ENCODE assay signal across 8 cellular contexts in the genomic region with DNA sequence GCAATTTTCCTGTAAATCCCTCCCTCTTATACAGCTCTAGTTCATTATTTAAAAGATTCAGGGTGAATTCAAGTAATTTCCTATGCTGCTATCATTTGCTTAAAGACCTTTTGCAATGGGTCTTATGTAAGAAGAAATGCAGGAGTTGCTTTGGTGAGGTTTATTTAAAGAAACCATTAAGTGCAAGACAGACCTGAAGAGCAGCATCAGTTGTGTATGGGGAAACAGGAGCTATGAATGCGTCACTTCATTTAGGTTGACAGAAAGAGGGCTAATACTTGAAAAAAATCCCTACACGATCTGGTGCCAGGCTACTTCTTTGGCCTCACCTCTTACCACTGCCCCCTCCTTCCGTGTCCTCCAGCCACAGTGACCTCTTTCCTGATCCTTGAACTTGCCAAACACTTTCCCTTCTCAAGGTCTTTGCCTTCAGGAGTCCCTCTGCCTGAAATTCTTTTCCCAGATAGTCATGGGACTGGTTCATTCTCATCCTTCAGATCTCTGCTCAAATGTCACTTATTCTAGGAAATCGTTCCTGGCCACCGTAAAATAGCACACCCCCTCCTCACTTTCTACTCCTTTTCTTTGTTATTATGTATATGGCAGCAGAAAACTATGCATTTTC. TPM values are rescaled to one million over a fixed set of nuclear protein-coding genes. Genes with fewer than 3 reads are reported as not detected.
DNase-seq lines count a peak whose midpoint lies in the region; ATAC-seq and TF ChIP-seq lines count a peak whose summit lies in the region.

No MANE protein-coding gene starts in this region.

- H3K36me3 ChIP-seq in NT2/D1 (ENCODE audit: insufficient read depth, insufficient read length, low read length) = no peaks in the 10 kb centered on the region
- H3K36me3 ChIP-seq in ectodermal cell (ENCODE audit: control insufficient read depth, insufficient read depth, low read length) = no peaks in the 10 kb centered on the region
- no peaks in the 10 kb centered on the region for H3K36me3 ChIP-seq in ovary

- no peaks in the 10 kb centered on the region for H3K9me3 ChIP-seq in NT2/D1 (ENCODE audit: insufficient read depth, low read length)
- H3K9me3 ChIP-seq in ectodermal cell (ENCODE audit: control insufficient read depth, low read length) = no peaks in the 10 kb centered on the region
- H3K9me3 ChIP-seq in ovary = no peaks in the 10 kb centered on the region

- DNase-seq in G401 (ENCODE audit: low spot score) = peak; percentile 25
- no peak for DNase-seq in NT2/D1 (ENCODE audit: low read depth, low spot score)
- peak in 1 of 5 donors; percentile 18 for DNase-seq in ovary
- DNase-seq in dedifferentiated amniotic fluid mesenchymal stem cell (ENCODE audit: extremely low spot score) = no peak
- no peak for DNase-seq in amniotic stem cell (lab: John Stamatoyannopoulos, UW)
- no peak for DNase-seq in anterior cingulate cortex (lab: John Stamatoyannopoulos, UW)

- H3K4me1 ChIP-seq in NT2/D1 (ENCODE audit: insufficient read depth, insufficient read length) (no peaks in the 10 kb centered on the region), ectodermal cell (ENCODE audit: control insufficient read depth, insufficient read depth, low read length) (no peaks in the 10 kb centered on the region), ovary (ENCODE audit: insufficient read depth) (peaks cover 8% of the 10 kb centered on the region)

- peak overlapping the region; percentile 92 for H3K9ac ChIP-seq in NT2/D1 (ENCODE audit: insufficient read length, low read depth)

- H3K4me3 ChIP-seq in NT2/D1 (ENCODE audit: insufficient read length, low read depth) (peak overlapping the region; percentile 77), ectodermal cell (ENCODE audit: insufficient read depth, low read depth, low read length) (peak overlapping the region; percentile 66), ovary (peak overlapping the region; percentile 89)

- TF ChIP-seq POLR2A in ovary (IDR thresholded peaks at IDR 0.05) = no peak

- intact Hi-C loops in ovary (cut with DNase I) = loop anchor here (10.0 kb wide), 4 partner anchors 129 to 309 kb away; a partner anchor contains a TSS

- in situ Hi-C loops in G401 (cut with HindIII; ENCODE audit: low sequenced_read_pairs) = no loop called here

- TF ChIP-seq EP300 in ovary (IDR thresholded peaks at IDR 0.05) = no peak

- H3K27me3 ChIP-seq in NT2/D1 (ENCODE audit: insufficient read depth, insufficient read length) (peaks cover 7% of the 10 kb centered on the region), ectodermal cell (ENCODE audit: control insufficient read depth, insufficient read depth, low read length, poor library complexity, severe bottlenecking) (peaks cover 30% of the 10 kb centered on the region), ovary (no peaks in the 10 kb centered on the region)

- 68 to 71% methylated on average over 5 of the region's 5 CpGs for WGBS in ectodermal cell, 2 experiments
- 28 to 39% (median 35%) methylated on average over 5 of the region's 5 CpGs for WGBS in ovary, 3 donors

- ATAC-seq in HG02852 (IDR thresholded peaks at IDR 0.05; ENCODE audit: unreplicated experiment) = no peak

- TF ChIP-seq CTCF in ovary (IDR thresholded peaks at IDR 0.05) = no peak

- no peak overlapping the region for H3K27ac ChIP-seq in ectodermal cell (ENCODE audit: insufficient read depth, low read depth, low read length, poor library complexity, severe bottlenecking)
- peak overlapping the region; percentile 93 to 99 for H3K27ac ChIP-seq in ovary

RNA-seq across cellular contexts. Expression of a gene that starts 1.4 kb away (rescaled TPM):
- total RNA-seq in G401 (2014; rRNA removed; shearing (Covaris generic)) = 3.9 and 4.9 TPM in 2 replicates
- 4.1 TPM for polyA plus RNA-seq in ectodermal cell (2013, experiment 1 of 4)
- polyA plus RNA-seq in ectodermal cell (2013, experiment 2 of 4) = 2.9 TPM
- 3.1 TPM for polyA plus RNA-seq in ectodermal cell (2013, experiment 3 of 4)
- polyA plus RNA-seq in ectodermal cell (2013, experiment 4 of 4) = 3.0 TPM
- 10 to 100 TPM; 14.4 to 31.4 (median 19.8) TPM for total RNA-seq in ovary
- polyA plus RNA-seq in ovary = 10 to 100 TPM in 1 of 2 donors, 1 to 10 TPM in 1; 8.6 to 15.9 TPM
